ENCODE assay signal across 28 cellular contexts in the genomic region with DNA sequence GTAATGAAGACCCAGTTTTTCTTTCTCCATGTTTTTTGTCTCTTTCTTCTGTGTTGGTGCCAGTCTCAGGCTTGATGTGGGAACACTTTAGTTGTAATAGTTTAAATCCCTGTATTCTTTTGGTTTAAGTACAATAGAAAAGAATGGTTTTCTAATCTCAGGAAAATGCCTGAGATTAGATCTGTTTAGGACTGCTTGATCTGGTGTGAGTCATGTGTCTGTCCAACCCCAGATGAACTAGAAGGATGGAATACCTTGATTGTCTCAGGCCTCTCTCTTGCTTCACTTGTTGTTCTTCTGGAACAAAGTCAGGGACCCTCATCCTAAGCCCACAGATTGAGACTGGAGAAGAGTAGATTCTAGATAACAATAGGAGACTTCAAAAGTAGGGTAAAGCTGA. TPM values are rescaled to one million over a fixed set of nuclear protein-coding genes. Genes with fewer than 3 reads are reported as not detected.
"Had no signal": no experiment of that assay in that cellular context is flagged by ENCODE, and none has a peak within 500 bp of the region (broad histone marks: within the 10 kb centered on the region; RNA-seq: fewer than 3 reads in every experiment).

No MANE protein-coding gene starts in this region.

- H3K9me3 ChIP-seq: ascending aorta, body of pancreas, SJCRH30 had no signal

- H3K4me3 ChIP-seq: ascending aorta, body of pancreas, breast epithelium, SJCRH30, SK-N-MC had no signal

- H3K4me1 ChIP-seq: ascending aorta, body of pancreas, breast epithelium, SJCRH30 had no signal

- DNase-seq: activated B cell treated with CpG ODN at 0.5 μM for 24 hours; activated CD4-positive, alpha-beta memory T cell treated with anti-CD3 and anti-CD28 coated beads, Interleukin-2, amount 10 ng/mL, durations not matched to agents 7 days and 5 days; activated CD4-positive, alpha-beta T cell treated with anti-CD3 and anti-CD28 coated beads for 48 hours; activated CD4-positive, CD25-positive, alpha-beta regulatory T cell treated with anti-CD3 and anti-CD28 coated beads, Interleukin-2, amount 50 U/mL, for 72 hours; activated CD8-positive, alpha-beta memory T cell treated with anti-CD3 and anti-CD28 coated beads for 24 hours; activated CD8-positive, alpha-beta memory T cell treated with anti-CD3 and anti-CD28 coated beads, Interleukin-2, amount 10 ng/mL, durations not matched to agents 7 days and 5 days; activated CD8-positive, alpha-beta memory T cell treated with anti-CD3 and anti-CD28 coated beads, Interleukin-2, amount 50 U/mL, for 48 hours; activated effector memory CD4-positive, alpha-beta T cell treated with Interleukin-2 at 50 U/mL for 16 hours; activated naive CD4-positive, alpha-beta T cell treated with anti-CD3 and anti-CD28 coated beads, Interleukin-2, amount 10 ng/mL, durations not matched to agents 7 days and 5 days; activated T-cell treated with anti-CD3 and anti-CD28 coated beads, Interleukin-2, amount 50 U/mL, for 48 hours; amygdala; body of pancreas; MV-4-11; NCI-H1092; NCI-H1436 treated with DMSO at 0.1 percent for 48 hours; NCI-H1694 treated with DMSO at 0.1 percent for 48 hours; NCI-H2029; NCI-H345; NCI-H524 treated with DMSO at 0.1 percent for 48 hours; SHP77; SJCRH30; T-cell; T-helper 17 cell had no signal

- H3K27me3 ChIP-seq: ascending aorta, body of pancreas, breast epithelium, SJCRH30 had no signal

- ATAC-seq: activated CD8-positive, alpha-beta memory T cell treated with anti-CD3 and anti-CD28 coated beads, Interleukin-2, amount 10 ng/mL, durations not matched to agents 7 days and 5 days; body of pancreas; Panc1; T-cell; T-helper 17 cell had no signal

- H3K27ac ChIP-seq: ascending aorta, body of pancreas, breast epithelium, SJCRH30, SK-N-MC, VCaP had no signal

- H3K36me3 ChIP-seq: ascending aorta, breast epithelium, SJCRH30 had no signal

RNA-seq across cellular contexts. Expression of gene PLCL1, which starts 58.2 kb away (rescaled TPM):
- total RNA-seq: SJCRH30 had no signal
